Comparison of ENCODE assay signal across 19 cellular contexts in genomic region chr21:33254766-33255165, GRCh38. TPM values are rescaled to one million over a fixed set of nuclear protein-coding genes. Genes with fewer than 3 reads are reported as not detected.
DNase-seq lines count a peak whose midpoint lies in the region; ATAC-seq, FAIRE-seq and TF ChIP-seq lines count a peak whose summit lies in the region.
"Had no signal": no experiment of that assay in that cellular context is flagged by ENCODE, and none has a peak within 500 bp of the region (broad histone marks: within the 10 kb centered on the region; RNA-seq: fewer than 3 reads in every experiment).

No MANE protein-coding gene starts in this region.

- no peaks in the 10 kb centered on the region for H4K20me1 ChIP-seq in H9 (ENCODE audit: control insufficient read depth, insufficient read depth, insufficient read length)

- no peak overlapping the region for H3K4me3 Mint-ChIP-seq in activated naive CD4-positive, alpha-beta T cell treated with anti-CD3 and anti-CD28 coated beads, Interleukin-2, amount 50 U/mL, for 24 hours
- H3K4me3 Mint-ChIP-seq in activated naive CD4-positive, alpha-beta T cell treated with anti-CD3 and anti-CD28 coated beads, Interleukin-2, amount 10 ng/mL, durations not matched to agents 7 days and 5 days: no peak overlapping the region
- H3K4me3 Mint-ChIP-seq in activated naive CD8-positive, alpha-beta T cell treated with anti-CD3 and anti-CD28 coated beads, Interleukin-2, amount 50 U/mL, for 24 hours: no peak overlapping the region
- no peak overlapping the region for H3K4me3 Mint-ChIP-seq in stimulated activated memory B cell treated with anti-CD40 and anti-IgM and Interleukin-4, amounts not matched to agents 10 μg/mL and 1 μg/mL and 100 μg/mL, for 72 hours
- no peak overlapping the region for H3K4me3 Mint-ChIP-seq in H9

- no peak overlapping the region for H2BK20ac ChIP-seq in H9 (ENCODE audit: low read depth, low read length, poor library complexity, severe bottlenecking)

- H3K4ac ChIP-seq in H9 (ENCODE audit: low read depth, low read length): no peak overlapping the region

- no peak overlapping the region for H2BK120ac ChIP-seq in H9 (ENCODE audit: low read depth, low read length, poor library complexity, severe bottlenecking)

- FAIRE-seq in GM12891 (lab: Jason Lieb, UNC): no peak
- no peak for FAIRE-seq in RCC 7860 (lab: Jason Lieb, UNC)
- FAIRE-seq: GM12892 had no signal

- no peak overlapping the region for H4K5ac ChIP-seq in H9 (ENCODE audit: insufficient read length, low read depth, low read length)

- no peak overlapping the region for H3K56ac ChIP-seq in H9 (ENCODE audit: insufficient read length, low read depth, low read length)

- WGBS in H9 (ENCODE audit: extremely low coverage, insufficient read length, low lambda C conversion rate): no CpG with 5 or more reads among the region's 5 CpGs

- no peak overlapping the region for H2BK5ac ChIP-seq in H9 (ENCODE audit: insufficient read length, low read length)

- H2AK5ac ChIP-seq in H9 (ENCODE audit: insufficient read length, low read length): no peak overlapping the region

- no peak overlapping the region for H4K8ac ChIP-seq in H9 (replicated peaks; ENCODE audit: insufficient read length, low read depth, low read length)

- no peak overlapping the region for H3K14ac ChIP-seq in H9 (ENCODE audit: insufficient read depth, low read length)

- H3K18ac ChIP-seq in H9 (ENCODE audit: insufficient read length, low read depth, low read length): no peak overlapping the region

- H3K27ac Mint-ChIP-seq in activated naive CD4-positive, alpha-beta T cell treated with anti-CD3 and anti-CD28 coated beads, Interleukin-2, amount 50 U/mL, for 24 hours: peak overlapping the region; percentile 88
- no peak overlapping the region for H3K27ac Mint-ChIP-seq in activated naive CD4-positive, alpha-beta T cell treated with anti-CD3 and anti-CD28 coated beads, Interleukin-2, amount 10 ng/mL, durations not matched to agents 7 days and 5 days
- H3K27ac Mint-ChIP-seq in activated naive CD8-positive, alpha-beta T cell treated with anti-CD3 and anti-CD28 coated beads, Interleukin-2, amount 50 U/mL, for 24 hours: peak overlapping the region; percentile 72
- H3K27ac Mint-ChIP-seq in stimulated activated memory B cell treated with anti-CD40 and anti-IgM and Interleukin-4, amounts not matched to agents 10 μg/mL and 1 μg/mL and 100 μg/mL, for 72 hours: peak overlapping the region; percentile 54
- no peak overlapping the region; a peak in 1 of 7 replicates for H3K27ac Mint-ChIP-seq in H9

- H3K9me3 Mint-ChIP-seq in activated naive CD4-positive, alpha-beta T cell treated with anti-CD3 and anti-CD28 coated beads, Interleukin-2, amount 50 U/mL, for 24 hours: no peaks in the 10 kb centered on the region
- no peaks in the 10 kb centered on the region for H3K9me3 Mint-ChIP-seq in activated naive CD4-positive, alpha-beta T cell treated with anti-CD3 and anti-CD28 coated beads, Interleukin-2, amount 10 ng/mL, durations not matched to agents 7 days and 5 days
- H3K9me3 Mint-ChIP-seq in activated naive CD8-positive, alpha-beta T cell treated with anti-CD3 and anti-CD28 coated beads, Interleukin-2, amount 50 U/mL, for 24 hours: peaks cover 5% of the 10 kb centered on the region
- peaks cover 9% of the 10 kb centered on the region for H3K9me3 Mint-ChIP-seq in stimulated activated memory B cell treated with anti-CD40 and anti-IgM and Interleukin-4, amounts not matched to agents 10 μg/mL and 1 μg/mL and 100 μg/mL, for 72 hours
- peaks cover 7 to 8% of the 10 kb centered on the region in 2 experiments; a peak in 4 of 5 replicates for H3K9me3 Mint-ChIP-seq in H9

- H3K79me1 ChIP-seq in H9 (ENCODE audit: insufficient read depth, low read depth, low read length, poor library complexity, severe bottlenecking): no peaks in the 10 kb centered on the region

- no peak overlapping the region for H3K23ac ChIP-seq in H9 (ENCODE audit: insufficient read length, low read depth, low read length)

- no peak for ATAC-seq in activated naive CD8-positive, alpha-beta T cell treated with anti-CD3 and anti-CD28 coated beads, Interleukin-2, amount 50 U/mL, for 24 hours
- ATAC-seq in stimulated activated memory B cell treated with anti-CD40 and anti-IgM and Interleukin-4, amounts not matched to agents 10 μg/mL and 1 μg/mL and 100 μg/mL, for 72 hours: no peak
- ATAC-seq: Right ventricle myocardium inferior had no signal

- no peaks in the 10 kb centered on the region for H3K27me3 Mint-ChIP-seq in activated naive CD4-positive, alpha-beta T cell treated with anti-CD3 and anti-CD28 coated beads, Interleukin-2, amount 50 U/mL, for 24 hours
- no peaks in the 10 kb centered on the region for H3K27me3 Mint-ChIP-seq in activated naive CD4-positive, alpha-beta T cell treated with anti-CD3 and anti-CD28 coated beads, Interleukin-2, amount 10 ng/mL, durations not matched to agents 7 days and 5 days
- no peaks in the 10 kb centered on the region for H3K27me3 Mint-ChIP-seq in activated naive CD8-positive, alpha-beta T cell treated with anti-CD3 and anti-CD28 coated beads, Interleukin-2, amount 50 U/mL, for 24 hours
- H3K27me3 Mint-ChIP-seq in stimulated activated memory B cell treated with anti-CD40 and anti-IgM and Interleukin-4, amounts not matched to agents 10 μg/mL and 1 μg/mL and 100 μg/mL, for 72 hours: no peaks in the 10 kb centered on the region
- H3K27me3 Mint-ChIP-seq in H9 (ENCODE audit: low read depth): no peaks in the 10 kb centered on the region

- no peak overlapping the region for H2AFZ ChIP-seq in H9 (ENCODE audit: low read length)
- H2AFZ ChIP-seq: PC-9 had no signal

- TF ChIP-seq CTCF in H9 (conservative IDR thresholded peaks at IDR 0.05): no peak

- no peaks in the 10 kb centered on the region for H3K23me2 ChIP-seq in H9 (ENCODE audit: insufficient read length, low read depth, low read length, poor library complexity, severe bottlenecking)

- no peaks in the 10 kb centered on the region for H3K27me3 ChIP-seq in H9 (ENCODE audit: insufficient read depth, low read length)
- H3K27me3 ChIP-seq: BE2C had no signal

- no peak for TF ChIP-seq POLR2A in GM12891 (IDR thresholded peaks at IDR 0.05; ENCODE audit: low read depth, low read length)

- H3K4me1 ChIP-seq in H9 (ENCODE audit: insufficient read depth, low read length): no peaks in the 10 kb centered on the region
- H3K4me1 ChIP-seq: BE2C had no signal

- no peaks in the 10 kb centered on the region for H3K9me3 ChIP-seq in H9 (ENCODE audit: control insufficient read depth, low read depth, low read length)
- H3K9me3 ChIP-seq: BE2C had no signal

- H4K91ac ChIP-seq in H9 (ENCODE audit: insufficient read length, low read depth, low read length): no peak overlapping the region

- peaks cover 38% of the 10 kb centered on the region for H3K36me3 Mint-ChIP-seq in activated naive CD4-positive, alpha-beta T cell treated with anti-CD3 and anti-CD28 coated beads, Interleukin-2, amount 50 U/mL, for 24 hours
- H3K36me3 Mint-ChIP-seq in activated naive CD4-positive, alpha-beta T cell treated with anti-CD3 and anti-CD28 coated beads, Interleukin-2, amount 10 ng/mL, durations not matched to agents 7 days and 5 days: peaks cover 89% of the 10 kb centered on the region
- H3K36me3 Mint-ChIP-seq in activated naive CD8-positive, alpha-beta T cell treated with anti-CD3 and anti-CD28 coated beads, Interleukin-2, amount 50 U/mL, for 24 hours (ENCODE audit: low read depth): peaks cover 86% of the 10 kb centered on the region
- peaks cover 75% of the 10 kb centered on the region for H3K36me3 Mint-ChIP-seq in stimulated activated memory B cell treated with anti-CD40 and anti-IgM and Interleukin-4, amounts not matched to agents 10 μg/mL and 1 μg/mL and 100 μg/mL, for 72 hours
- H3K36me3 Mint-ChIP-seq in H9 (ENCODE audit: insufficient read depth in 1 of 3, low read depth in 3 of 3): peaks cover 35 to 82% (median 71%) of the 10 kb centered on the region in 3 experiments

- no peaks in the 10 kb centered on the region for H3K79me2 ChIP-seq in H9 (ENCODE audit: insufficient read depth, low read length)

- H2BK15ac ChIP-seq in H9 (ENCODE audit: low read depth, low read length): no peak overlapping the region

- H3K4me1 Mint-ChIP-seq in activated naive CD4-positive, alpha-beta T cell treated with anti-CD3 and anti-CD28 coated beads, Interleukin-2, amount 50 U/mL, for 24 hours: peaks cover 55% of the 10 kb centered on the region
- peaks cover 9% of the 10 kb centered on the region for H3K4me1 Mint-ChIP-seq in activated naive CD4-positive, alpha-beta T cell treated with anti-CD3 and anti-CD28 coated beads, Interleukin-2, amount 10 ng/mL, durations not matched to agents 7 days and 5 days
- H3K4me1 Mint-ChIP-seq in activated naive CD8-positive, alpha-beta T cell treated with anti-CD3 and anti-CD28 coated beads, Interleukin-2, amount 50 U/mL, for 24 hours: peaks cover 49% of the 10 kb centered on the region
- H3K4me1 Mint-ChIP-seq in stimulated activated memory B cell treated with anti-CD40 and anti-IgM and Interleukin-4, amounts not matched to agents 10 μg/mL and 1 μg/mL and 100 μg/mL, for 72 hours: peaks cover 34% of the 10 kb centered on the region
- no peaks in the 10 kb centered on the region for H3K4me1 Mint-ChIP-seq in H9

- no peak overlapping the region for H3K4me2 ChIP-seq in H9 (ENCODE audit: insufficient read depth, insufficient read length, low read length)
- H3K4me2 ChIP-seq: PC-9 had no signal

- H2BK12ac ChIP-seq in H9 (ENCODE audit: insufficient read length, low read depth, low read length): no peak overlapping the region

- no peak overlapping the region for H3K9ac ChIP-seq in H9 (ENCODE audit: extremely low read depth, insufficient read length, low read length)

- H3T11ph ChIP-seq in H9 (ENCODE audit: low read length): no peak overlapping the region

- CTCF ChIA-PET in activated naive CD4-positive, alpha-beta T cell treated with anti-CD3 and anti-CD28 coated beads, Interleukin-2, amount 10 ng/mL, durations not matched to agents 7 days and 5 days (lab: Charles Lee): interaction anchor here (0.6 to 0.8 kb wide), 2 partner anchors 51 to 190 kb away, joined by 3 read pairs; no protein-coding TSS in a partner anchor

- DNase-seq in activated naive CD4-positive, alpha-beta T cell treated with anti-CD3 and anti-CD28 coated beads, Interleukin-2, amount 10 ng/mL, durations not matched to agents 7 days and 5 days: no peak
- no peak for DNase-seq in GM12891 (ENCODE audit: insufficient read length, low spot score)
- no peak for DNase-seq in activated naive CD8-positive, alpha-beta T cell treated with anti-CD3 and anti-CD28 coated beads, Interleukin-2, amount 50 U/mL, for 24 hours
- DNase-seq in RCC 7860 (ENCODE audit: low spot score): no peak
- no peak for DNase-seq in central memory CD4-positive, alpha-beta T cell
- DNase-seq in H9: no peak
- DNase-seq: BE2C, DMS153, GOT3, KG1, NCI-H1105, NCI-H187, NCI-H446, PC-9 had no signal

- H3K27ac ChIP-seq in H9 (ENCODE audit: insufficient read length, low read depth, low read length): no peak overlapping the region
- H3K27ac ChIP-seq: PC-9, SK-N-MC had no signal

TF ChIP-seq in GM12891, 5 proteins besides CTCF, POLR2A, EP300 and RAD21 (continues in another document):
- no peak for TF ChIP-seq TAF1 (IDR thresholded peaks at IDR 0.05; ENCODE audit: low read depth, low read length)
- peak; percentile 19; the same call in 1 of the 2 replicates for TF ChIP-seq POLR2AphosphoS5 (IDR thresholded peaks at IDR 0.05; ENCODE audit: low read depth, low read length)
- no peak for TF ChIP-seq POU2F2 (IDR thresholded peaks at IDR 0.05; ENCODE audit: low read depth, low read length)

RNA-seq across cellular contexts. Expression of gene IL10RB, which starts 11.4 kb away (rescaled TPM):
- 24.5 TPM for polyA plus RNA-seq in GM12891 (2012; ENCODE audit: low read depth, missing spikeins)
- total RNA-seq in H9 (2021): 3.1 TPM in 2 replicates

RNA-seq across cellular contexts. Expression of gene IFNAR2, which starts 25.0 kb away (rescaled TPM):
- 38.2 TPM for polyA plus RNA-seq in GM12891 (2012; ENCODE audit: low read depth, missing spikeins)
- total RNA-seq in H9 (2021): 13.6 and 14.4 TPM in 2 replicates

Comparison
In these comparisons a context has a peak if more than half of its experiments do, and no peak if none do; other contexts are left out.
1. H3K27ac Mint-ChIP-seq: peak in activated naive CD4-positive, alpha-beta T cell treated with anti-CD3 and anti-CD28 coated beads, Interleukin-2, amount 50 U/mL, for 24 hours (single experiment), activated naive CD8-positive, alpha-beta T cell treated with anti-CD3 and anti-CD28 coated beads, Interleukin-2, amount 50 U/mL, for 24 hours (single experiment) and stimulated activated memory B cell treated with anti-CD40 and anti-IgM and Interleukin-4, amounts not matched to agents 10 μg/mL and 1 μg/mL and 100 μg/mL, for 72 hours (single experiment); none in activated naive CD4-positive, alpha-beta T cell treated with anti-CD3 and anti-CD28 coated beads, Interleukin-2, amount 10 ng/mL, durations not matched to agents 7 days and 5 days (single experiment) and H9 (0 of 3).